19 cellular contexts compared by ENCODE assay signal in genomic region chr19:33828266-33829075, GRCh38. TPM values are rescaled to one million over a fixed set of nuclear protein-coding genes. Genes with fewer than 3 reads are reported as not detected.
DNase-seq lines count a peak whose midpoint lies in the region; ATAC-seq and TF ChIP-seq lines count a peak whose summit lies in the region.
"Had no signal": no experiment of that assay in that cellular context is flagged by ENCODE, and none has a peak within 500 bp of the region (broad histone marks: within the 10 kb centered on the region; RNA-seq: fewer than 3 reads in every experiment).

No MANE protein-coding gene starts in this region.

- H3K4me3 Mint-ChIP-seq in endodermal cell = no peak overlapping the region
- H3K4me3 Mint-ChIP-seq in osteocyte (ENCODE audit: unreplicated experiment) = no peak overlapping the region
- no peak overlapping the region for H3K4me3 Mint-ChIP-seq in endothelial cell (ENCODE audit: unreplicated experiment)
- H3K4me3 Mint-ChIP-seq: CD4-positive, CD25-positive, alpha-beta regulatory T cell; H9 had no signal

- H3K27ac ChIP-seq in right atrium auricular region = no peak overlapping the region
- no peak overlapping the region for H3K27ac ChIP-seq in endodermal cell (ENCODE audit: low read depth, low read length)

- intact Hi-C loops in left cardiac atrium (cut with DNase I) = no loop called here

- no peak overlapping the region for H3K9ac ChIP-seq in endodermal cell (ENCODE audit: extremely low read depth, low read length, poor library complexity, severe bottlenecking)

- H3K27me3 ChIP-seq in right atrium auricular region (no peaks in the 10 kb centered on the region), endodermal cell (ENCODE audit: control insufficient read depth, insufficient read depth, low read length, poor library complexity, severe bottlenecking) (no peaks in the 10 kb centered on the region)

- ATAC-seq in left cardiac atrium = no peak
- ATAC-seq in GM19328 (IDR thresholded peaks at IDR 0.05; ENCODE audit: unreplicated experiment) = no peak

- no peaks in the 10 kb centered on the region for H3K9me3 ChIP-seq in right atrium auricular region
- H3K9me3 ChIP-seq in endodermal cell (ENCODE audit: control insufficient read depth, low read length) = no peaks in the 10 kb centered on the region

- H3K4me3 ChIP-seq in right atrium auricular region (no peak overlapping the region), endodermal cell (ENCODE audit: low read length) (no peak overlapping the region)

- DNase-seq in right atrium auricular region (ENCODE audit: low spot score) = peak; percentile 32
- DNase-seq in left cardiac atrium = no peak
- peak; percentile 34 for DNase-seq in endodermal cell
- peak; percentile 64 for DNase-seq in osteocyte (ENCODE audit: extremely low spot score, unreplicated experiment)
- DNase-seq in inferior parietal cortex (ENCODE audit: extremely low spot score) = no peak
- no peak for DNase-seq in endothelial cell (ENCODE audit: low spot score)
- DNase-seq: CD4-positive, CD25-positive, alpha-beta regulatory T cell; DMS79; H9; KG1; NCI-H1092 treated with DMSO at 0.1 percent for 48 hours; NCI-H1436 treated with DMSO at 0.1 percent for 48 hours; NCI-H1930; NCI-H226; NCI-H510A treated with DMSO at 0.1 percent for 48 hours; NCI-H748 treated with DMSO at 0.1 percent for 48 hours; NK-92 treated with Interleukin-12 subunit alpha and Interleukin-12 subunit beta, amount 100 ng/mL, for 24 hours; SIG-M5 had no signal

- H3K36me3 ChIP-seq in right atrium auricular region (no peaks in the 10 kb centered on the region), endodermal cell (ENCODE audit: control insufficient read depth, insufficient read depth, low read length) (no peaks in the 10 kb centered on the region)

- no peak overlapping the region for H3K27ac Mint-ChIP-seq in endodermal cell
- H3K27ac Mint-ChIP-seq in osteocyte (ENCODE audit: unreplicated experiment) = no peak overlapping the region
- no peak overlapping the region for H3K27ac Mint-ChIP-seq in endothelial cell (ENCODE audit: unreplicated experiment)
- H3K27ac Mint-ChIP-seq: CD4-positive, CD25-positive, alpha-beta regulatory T cell; H9 had no signal

- WGBS in endodermal cell (ENCODE audit: insufficient coverage in 1 of 2, insufficient read length in 1 of 2), 2 experiments = 91 to 96% methylated on average over 10 to 13 of the region's 13 CpGs

- no peaks in the 10 kb centered on the region for H3K4me1 Mint-ChIP-seq in endodermal cell
- no peaks in the 10 kb centered on the region for H3K4me1 Mint-ChIP-seq in osteocyte (ENCODE audit: unreplicated experiment)
- H3K4me1 Mint-ChIP-seq in endothelial cell (ENCODE audit: unreplicated experiment) = peaks cover 3% of the 10 kb centered on the region
- H3K4me1 Mint-ChIP-seq: CD4-positive, CD25-positive, alpha-beta regulatory T cell; H9 had no signal

- H3K4me1 ChIP-seq in right atrium auricular region (no peaks in the 10 kb centered on the region), endodermal cell (ENCODE audit: control insufficient read depth, insufficient read depth, low read length) (no peaks in the 10 kb centered on the region)

- no peaks in the 10 kb centered on the region for H3K9me3 Mint-ChIP-seq in endodermal cell
- no peaks in the 10 kb centered on the region for H3K9me3 Mint-ChIP-seq in osteocyte (ENCODE audit: unreplicated experiment)
- no peaks in the 10 kb centered on the region for H3K9me3 Mint-ChIP-seq in endothelial cell (ENCODE audit: unreplicated experiment)
- H3K9me3 Mint-ChIP-seq: H9 had no signal

- H3K27me3 Mint-ChIP-seq in endodermal cell (ENCODE audit: insufficient read depth) (peaks cover 2% of the 10 kb centered on the region), osteocyte (ENCODE audit: unreplicated experiment) (peaks cover 6% of the 10 kb centered on the region), endothelial cell (ENCODE audit: unreplicated experiment) (peaks cover 4% of the 10 kb centered on the region)

- H3K36me3 Mint-ChIP-seq in endodermal cell (ENCODE audit: low read depth) (no peaks in the 10 kb centered on the region), osteocyte (ENCODE audit: unreplicated experiment) (no peaks in the 10 kb centered on the region), endothelial cell (ENCODE audit: low read depth, unreplicated experiment) (no peaks in the 10 kb centered on the region)
- H3K36me3 Mint-ChIP-seq: CD4-positive, CD25-positive, alpha-beta regulatory T cell had no signal

- no peak for TF ChIP-seq CTCF in right atrium auricular region (IDR thresholded peaks at IDR 0.05)
- no peak for TF ChIP-seq CTCF in endodermal cell (conservative IDR thresholded peaks at IDR 0.05)
- no peak for TF ChIP-seq CTCF in osteocyte (IDR thresholded peaks at IDR 0.05)
- no peak for TF ChIP-seq CTCF in endothelial cell (IDR thresholded peaks at IDR 0.05; ENCODE audit: unreplicated experiment)

RNA-seq across cellular contexts. Expression of gene KCTD15, which starts 31.8 kb away (rescaled TPM):
- total RNA-seq in right atrium auricular region (10 to 100 TPM in 1 of 2 donors, 1 to 10 TPM in 1; 8.6 to 24.4 TPM), left cardiac atrium (10 to 100 TPM; 10.1 to 15.9 TPM), endodermal cell (10 to 100 TPM; 36.6 to 61.8 TPM), osteocyte (83.2 and 86.8 TPM in 2 replicates), endothelial cell (ENCODE audit: unreplicated experiment) (81.1 TPM)
- 51.5 TPM for polyA plus RNA-seq in endodermal cell (2013, experiment 1 of 2)
- polyA plus RNA-seq in endodermal cell (2013, experiment 2 of 2) = 46.5 TPM

Comparison
In these comparisons a context has a peak if more than half of its experiments do, and no peak if none do; other contexts are left out.
1. DNase-seq: peak in right atrium auricular region (single experiment), endodermal cell (single experiment) and osteocyte (single experiment); none in left cardiac atrium (single experiment), inferior parietal cortex (single experiment) and endothelial cell (single experiment).